ENCODE assay signal across 1 cellular context in genomic region chrX:150363561-150364346, GRCh38.
TF ChIP-seq lines count a peak whose summit lies in the region.

No MANE protein-coding gene starts in this region.

TF ChIP-seq in H1, 55 proteins besides CTCF, POLR2A, EP300 and RAD21:
- TF ChIP-seq EZH2 (IDR thresholded peaks at IDR 0.05; ENCODE audit: low read depth, low read length, severe bottlenecking) (peak; percentile 75), RBBP5 (IDR thresholded peaks at IDR 0.05; ENCODE audit: borderline replicate concordance, low read depth, low read length) (0 out of 2 replicates have a peak, but pooled peaks have one; percentile 31), E2F6 (IDR thresholded peaks at IDR 0.05) (peak; percentile 29; the same call in 1 of the 2 replicates), MAX (IDR thresholded peaks at IDR 0.05) (0 out of 2 replicates have a peak, but pooled peaks have one; percentile 5), CREB1 (IDR thresholded peaks at IDR 0.05) (peak; percentile 59), SUZ12 (IDR thresholded peaks at IDR 0.05; ENCODE audit: low read length) (peak; percentile 63; the same call in 1 of the 2 replicates), RNF2 (IDR thresholded peaks at IDR 0.05; ENCODE audit: borderline replicate concordance, low read depth, low read length, missing control alignments, poor library complexity, severe bottlenecking) (peak; percentile 70), USF2 (IDR thresholded peaks at IDR 0.05; ENCODE audit: low read length) (no peak), SAP30 (IDR thresholded peaks at IDR 0.05; ENCODE audit: insufficient read depth, insufficient replicate concordance, low read length) (no peak)
